33 cellular contexts compared by ENCODE assay signal in the genomic region with DNA sequence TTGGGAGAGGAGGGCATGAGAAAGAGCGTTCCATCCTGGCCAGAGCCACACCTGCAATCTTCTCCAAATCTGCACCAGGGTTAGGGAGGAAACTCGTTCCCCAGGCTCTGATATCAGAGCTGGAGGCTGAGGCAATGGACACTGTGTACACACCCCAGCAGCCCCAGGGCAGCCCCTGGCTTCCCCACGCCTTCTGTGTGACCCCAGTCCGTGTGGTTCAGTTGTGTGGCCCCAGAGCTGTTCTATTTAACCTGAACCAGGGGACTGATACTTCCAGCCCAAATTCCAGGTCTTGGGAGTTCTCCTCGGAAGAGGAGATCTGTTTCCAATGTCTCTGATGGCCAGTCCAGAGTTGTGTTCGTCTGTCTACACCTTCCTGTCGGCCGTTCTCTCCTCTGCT.
DNase-seq lines count a peak whose midpoint lies in the region; TF ChIP-seq lines count a peak whose summit lies in the region.
"Had no signal": no experiment of that assay in that cellular context is flagged by ENCODE, and none has a peak within 500 bp of the region (broad histone marks: within the 10 kb centered on the region; RNA-seq: fewer than 3 reads in every experiment).

No MANE protein-coding gene starts in this region.

- DNase-seq in H9: no peak
- peak; percentile 88 for DNase-seq in esophagus muscularis mucosa (ENCODE audit: extremely low spot score)
- peak; percentile 68 for DNase-seq in osteocyte (ENCODE audit: extremely low spot score, unreplicated experiment)
- DNase-seq in NCI-H226: no peak
- no peak for DNase-seq in breast epithelium (ENCODE audit: low spot score in 2 of 2)
- DNase-seq in NCI-H2227 (lab: John Stamatoyannopoulos, UW; ENCODE audit: unreplicated experiment): no peak
- DNase-seq: 8988T; ACHN; AML-193; BE2C; C1 segment of cervical spinal cord; Caco-2; Calu3; CD4-positive, alpha-beta memory T cell; CD4-positive, alpha-beta T cell; CD4-positive, CD25-positive, alpha-beta regulatory T cell; CD8-positive, alpha-beta memory T cell; CD8-positive, alpha-beta T cell; COR-L47; DMS 273 treated with DMSO at 0.1 percent for 48 hours; DMS153; DMS53; DMS79; DMS79 treated with DMSO at 0.1 percent for 48 hours; DND-41; EL had no signal

- no peaks in the 10 kb centered on the region for H3K36me3 Mint-ChIP-seq in H9 (ENCODE audit: insufficient read depth in 1 of 3, low read depth in 3 of 3)
- H3K36me3 Mint-ChIP-seq in osteocyte (ENCODE audit: unreplicated experiment): no peaks in the 10 kb centered on the region
- H3K36me3 Mint-ChIP-seq: CD14-positive monocyte; CD4-positive, alpha-beta memory T cell; CD4-positive, CD25-positive, alpha-beta regulatory T cell; CD8-positive, alpha-beta memory T cell; CD8-positive, alpha-beta T cell had no signal

- no peak overlapping the region for H4K8ac ChIP-seq in H9 (replicated peaks; ENCODE audit: insufficient read length, low read depth, low read length)

- no peak overlapping the region for H3K18ac ChIP-seq in H9 (ENCODE audit: insufficient read length, low read depth, low read length)

- H3K4me3 ChIP-seq in esophagus muscularis mucosa (no peak overlapping the region), breast epithelium (no peak overlapping the region)
- H3K4me3 ChIP-seq: A549; BLaER1; BLaER1 treated with 17β-estradiol and CSF1 and Interleukin-3, amounts not matched to agents 10 nM and 100 nM had no signal

- no peaks in the 10 kb centered on the region for H4K20me1 ChIP-seq in H9 (ENCODE audit: control insufficient read depth, insufficient read depth, insufficient read length)
- H4K20me1 ChIP-seq: BLaER1; BLaER1 treated with 17β-estradiol and CSF1 and Interleukin-3, amounts not matched to agents 10 nM and 100 nM had no signal

- H3K27me3 ChIP-seq in H9 (ENCODE audit: insufficient read depth, low read length): no peaks in the 10 kb centered on the region
- no peaks in the 10 kb centered on the region for H3K27me3 ChIP-seq in esophagus muscularis mucosa
- H3K27me3 ChIP-seq in breast epithelium: no peaks in the 10 kb centered on the region
- H3K27me3 ChIP-seq: BE2C; BLaER1; BLaER1 treated with 17β-estradiol and CSF1 and Interleukin-3, amounts not matched to agents 10 nM and 100 nM had no signal

- H3K56ac ChIP-seq in H9 (ENCODE audit: insufficient read length, low read depth, low read length): no peak overlapping the region

- H3K9ac ChIP-seq in H9 (ENCODE audit: extremely low read depth, insufficient read length, low read length): no peak overlapping the region
- H3K9ac ChIP-seq: BLaER1; BLaER1 treated with 17β-estradiol and CSF1 and Interleukin-3, amounts not matched to agents 10 nM and 100 nM had no signal

- H3K4me2 ChIP-seq in H9 (ENCODE audit: insufficient read depth, insufficient read length, low read length): no peak overlapping the region
- H3K4me2 ChIP-seq: A549; BLaER1; BLaER1 treated with 17β-estradiol and CSF1 and Interleukin-3, amounts not matched to agents 10 nM and 100 nM had no signal

- TF ChIP-seq CTCF in H9 (conservative IDR thresholded peaks at IDR 0.05): no peak
- TF ChIP-seq CTCF in esophagus muscularis mucosa (IDR thresholded peaks at IDR 0.05): no peak
- no peak for TF ChIP-seq CTCF in osteocyte (IDR thresholded peaks at IDR 0.05)
- TF ChIP-seq CTCF in breast epithelium (IDR thresholded peaks at IDR 0.05): no peak

- no peak overlapping the region for H3K27ac ChIP-seq in H9 (ENCODE audit: insufficient read length, low read depth, low read length)
- H3K27ac ChIP-seq in esophagus muscularis mucosa (replicated peaks in 1 of 4): no peak overlapping the region
- no peak overlapping the region for H3K27ac ChIP-seq in breast epithelium
- H3K27ac ChIP-seq: 22Rv1; A549; BLaER1; BLaER1 treated with 17β-estradiol and CSF1 and Interleukin-3, amounts not matched to agents 10 nM and 100 nM; C4-2B had no signal

- peaks cover 59% of the 10 kb centered on the region for H3K27me3 Mint-ChIP-seq in H9 (ENCODE audit: low read depth)
- peaks cover 17% of the 10 kb centered on the region for H3K27me3 Mint-ChIP-seq in osteocyte (ENCODE audit: unreplicated experiment)
- H3K27me3 Mint-ChIP-seq: CD4-positive, alpha-beta T cell; CD4-positive, CD25-positive, alpha-beta regulatory T cell had no signal

- H2BK15ac ChIP-seq in H9 (ENCODE audit: low read depth, low read length): no peak overlapping the region

- peak overlapping the region; percentile 21 for H4K5ac ChIP-seq in H9 (ENCODE audit: insufficient read length, low read depth, low read length)

- no peaks in the 10 kb centered on the region for H3K79me2 ChIP-seq in H9 (ENCODE audit: insufficient read depth, low read length)

- H3K27ac Mint-ChIP-seq in H9: peak overlapping the region in 1 of 3 experiments; percentile 2; a peak in 1 of 7 replicates
- no peak overlapping the region for H3K27ac Mint-ChIP-seq in osteocyte (ENCODE audit: unreplicated experiment)
- H3K27ac Mint-ChIP-seq: B cell; CD14-positive monocyte; CD4-positive, alpha-beta memory T cell; CD4-positive, alpha-beta T cell; CD4-positive, CD25-positive, alpha-beta regulatory T cell; CD8-positive, alpha-beta memory T cell; CD8-positive, alpha-beta T cell had no signal

- H3K4me3 Mint-ChIP-seq in H9 (no peak overlapping the region), osteocyte (ENCODE audit: unreplicated experiment) (no peak overlapping the region)
- H3K4me3 Mint-ChIP-seq: B cell; CD4-positive, alpha-beta memory T cell; CD4-positive, alpha-beta T cell; CD4-positive, CD25-positive, alpha-beta regulatory T cell; CD8-positive, alpha-beta memory T cell; CD8-positive, alpha-beta T cell had no signal

- H3K36me3 ChIP-seq in esophagus muscularis mucosa (no peaks in the 10 kb centered on the region), breast epithelium (no peaks in the 10 kb centered on the region)
- H3K36me3 ChIP-seq: BE2C; BLaER1; BLaER1 treated with 17β-estradiol and CSF1 and Interleukin-3, amounts not matched to agents 10 nM and 100 nM had no signal

- no peak overlapping the region for H3K14ac ChIP-seq in H9 (ENCODE audit: insufficient read depth, low read length)

- no peak overlapping the region for H2BK20ac ChIP-seq in H9 (ENCODE audit: low read depth, low read length, poor library complexity, severe bottlenecking)

- H3K9me3 Mint-ChIP-seq in H9: no peaks in the 10 kb centered on the region
- no peaks in the 10 kb centered on the region for H3K9me3 Mint-ChIP-seq in osteocyte (ENCODE audit: unreplicated experiment)
- H3K9me3 Mint-ChIP-seq: CD4-positive, alpha-beta T cell; CD8-positive, alpha-beta T cell had no signal

- no peak overlapping the region for H3K4ac ChIP-seq in H9 (ENCODE audit: low read depth, low read length)

- H3K23me2 ChIP-seq in H9 (ENCODE audit: insufficient read length, low read depth, low read length, poor library complexity, severe bottlenecking): no peaks in the 10 kb centered on the region

- no peaks in the 10 kb centered on the region for H3K79me1 ChIP-seq in H9 (ENCODE audit: insufficient read depth, low read depth, low read length, poor library complexity, severe bottlenecking)

- no peak for TF ChIP-seq EP300 in esophagus muscularis mucosa (IDR thresholded peaks at IDR 0.05)

- no CpG with 5 or more reads among the region's 8 CpGs for WGBS in H9 (ENCODE audit: extremely low coverage, insufficient read length, low lambda C conversion rate)
- WGBS in esophagus muscularis mucosa: 74% methylated on average over 7 of the region's 8 CpGs

- no peak overlapping the region for H2AK5ac ChIP-seq in H9 (ENCODE audit: insufficient read length, low read length)

- H2AFZ ChIP-seq in H9 (ENCODE audit: low read length): no peak overlapping the region

- no peak overlapping the region for H4K91ac ChIP-seq in H9 (ENCODE audit: insufficient read length, low read depth, low read length)

- H3K9me3 ChIP-seq in H9 (ENCODE audit: control insufficient read depth, low read depth, low read length) (no peaks in the 10 kb centered on the region), esophagus muscularis mucosa (no peaks in the 10 kb centered on the region), breast epithelium (no peaks in the 10 kb centered on the region)
- H3K9me3 ChIP-seq: A549, BE2C, Caco-2 had no signal

- H3K4me1 ChIP-seq in H9 (ENCODE audit: insufficient read depth, low read length) (peaks cover 2% of the 10 kb centered on the region; the same call in 1 of the 2 replicates), esophagus muscularis mucosa (no peaks in the 10 kb centered on the region), breast epithelium (no peaks in the 10 kb centered on the region)
- H3K4me1 ChIP-seq: A549, BE2C, Caco-2 had no signal

- H3T11ph ChIP-seq in H9 (ENCODE audit: low read length): no peak overlapping the region

- no peak overlapping the region for H2BK120ac ChIP-seq in H9 (ENCODE audit: low read depth, low read length, poor library complexity, severe bottlenecking)

- H3K4me1 Mint-ChIP-seq in H9: peaks cover 20 to 24% of the 10 kb centered on the region in 2 experiments
- H3K4me1 Mint-ChIP-seq in osteocyte (ENCODE audit: unreplicated experiment): no peaks in the 10 kb centered on the region
- H3K4me1 Mint-ChIP-seq: B cell; CD14-positive monocyte; CD4-positive, alpha-beta memory T cell; CD4-positive, CD25-positive, alpha-beta regulatory T cell; CD8-positive, alpha-beta memory T cell had no signal

- no peak for TF ChIP-seq POLR2A in esophagus muscularis mucosa (IDR thresholded peaks at IDR 0.05; ENCODE audit: low read depth)
- TF ChIP-seq POLR2A in breast epithelium (IDR thresholded peaks at IDR 0.05): no peak

- no peak overlapping the region for H2BK12ac ChIP-seq in H9 (ENCODE audit: insufficient read length, low read depth, low read length)

- no peak overlapping the region for H3K23ac ChIP-seq in H9 (ENCODE audit: insufficient read length, low read depth, low read length)

- no peak overlapping the region for H2BK5ac ChIP-seq in H9 (ENCODE audit: insufficient read length, low read length)

- intact Hi-C loops in esophagus muscularis mucosa (cut with DNase I): no loop called here
- intact Hi-C loops in breast epithelium (cut with DNase I; ENCODE audit: low total_unique reads): no loop called here

Comparison
In these comparisons a context has a peak if more than half of its experiments do, and no peak if none do; other contexts are left out.
1. DNase-seq: peak in esophagus muscularis mucosa (single experiment) and osteocyte (single experiment); none in H9 (single experiment), NCI-H226 (single experiment), breast epithelium (0 of 2) and NCI-H2227 (single experiment).